ENCODE assay signal across 1 cellular context in the genomic region with DNA sequence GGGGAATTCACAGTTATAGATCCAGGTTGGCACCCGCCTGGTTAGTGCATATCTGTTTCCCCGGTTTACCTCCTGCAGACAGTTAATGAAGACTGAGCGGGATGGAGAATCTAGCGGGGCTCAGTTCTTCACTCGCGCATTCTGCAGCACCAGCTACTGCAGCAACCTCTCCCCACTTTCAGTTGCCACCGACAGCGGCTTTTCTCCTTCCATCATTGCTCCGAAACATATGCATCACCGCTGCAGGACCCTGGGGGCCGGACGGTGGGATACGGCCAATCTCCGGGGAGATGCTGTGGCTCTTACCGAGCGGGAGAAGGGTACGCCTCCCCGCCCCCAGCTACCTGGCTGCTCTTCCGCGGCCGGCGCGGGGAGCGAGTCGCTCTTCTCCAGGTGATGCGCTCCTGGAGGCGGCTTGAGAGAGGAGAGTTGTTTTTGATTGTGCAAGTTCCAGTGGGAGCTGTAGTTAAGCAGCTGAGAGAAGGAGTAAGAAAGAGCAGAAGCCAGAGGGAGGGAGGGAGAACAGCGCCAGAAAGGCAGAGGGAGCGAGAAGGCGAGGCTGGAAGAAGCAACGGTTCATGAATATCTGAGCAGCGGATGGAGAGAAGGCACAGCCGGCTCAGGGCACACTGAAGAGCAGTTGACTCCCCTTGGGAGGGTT.
TF ChIP-seq lines count a peak whose summit lies in the region.

TSS of gene SGK1 (minus strand) at position 642 of the 661 bp plus-strand sequence. CDS start 652 bp downstream, outside the sequence.

TF ChIP-seq in HEK293, 187 proteins besides CTCF, POLR2A, EP300 and RAD21 (continued from another document and continues in another):
- no peak for TF ChIP-seq ZFP41 (tag by site-specific recombination; IDR thresholded peaks at IDR 0.05; ENCODE audit: borderline replicate concordance)
- TF ChIP-seq ZFP3 (tag by site-specific recombination; IDR thresholded peaks at IDR 0.05; ENCODE audit: low read depth): no peak
- TF ChIP-seq HOXC10 (CRISPR knock-in tag; IDR thresholded peaks at IDR 0.05): no peak
- TF ChIP-seq ZNF335 (tag by site-specific recombination; conservative IDR thresholded peaks at IDR 0.05): no peak
- TF ChIP-seq, protein P1, sequence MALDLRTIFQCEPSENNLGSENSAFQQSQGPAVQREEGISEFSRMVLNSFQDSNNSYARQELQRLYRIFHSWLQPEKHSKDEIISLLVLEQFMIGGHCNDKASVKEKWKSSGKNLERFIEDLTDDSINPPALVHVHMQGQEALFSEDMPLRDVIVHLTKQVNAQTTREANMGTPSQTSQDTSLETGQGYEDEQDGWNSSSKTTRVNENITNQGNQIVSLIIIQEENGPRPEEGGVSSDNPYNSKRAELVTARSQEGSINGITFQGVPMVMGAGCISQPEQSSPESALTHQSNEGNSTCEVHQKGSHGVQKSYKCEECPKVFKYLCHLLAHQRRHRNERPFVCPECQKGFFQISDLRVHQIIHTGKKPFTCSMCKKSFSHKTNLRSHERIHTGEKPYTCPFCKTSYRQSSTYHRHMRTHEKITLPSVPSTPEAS (tag by site-specific recombination; IDR thresholded peaks at IDR 0.05): no peak
- peak; percentile 32; the same call in 1 of the 2 replicates for TF ChIP-seq ZIC2 (tag by site-specific recombination; IDR thresholded peaks at IDR 0.05)
- no peak for TF ChIP-seq ZNF221 (tag by site-specific recombination; IDR thresholded peaks at IDR 0.05; ENCODE audit: borderline replicate concordance)
- TF ChIP-seq, protein P2, sequence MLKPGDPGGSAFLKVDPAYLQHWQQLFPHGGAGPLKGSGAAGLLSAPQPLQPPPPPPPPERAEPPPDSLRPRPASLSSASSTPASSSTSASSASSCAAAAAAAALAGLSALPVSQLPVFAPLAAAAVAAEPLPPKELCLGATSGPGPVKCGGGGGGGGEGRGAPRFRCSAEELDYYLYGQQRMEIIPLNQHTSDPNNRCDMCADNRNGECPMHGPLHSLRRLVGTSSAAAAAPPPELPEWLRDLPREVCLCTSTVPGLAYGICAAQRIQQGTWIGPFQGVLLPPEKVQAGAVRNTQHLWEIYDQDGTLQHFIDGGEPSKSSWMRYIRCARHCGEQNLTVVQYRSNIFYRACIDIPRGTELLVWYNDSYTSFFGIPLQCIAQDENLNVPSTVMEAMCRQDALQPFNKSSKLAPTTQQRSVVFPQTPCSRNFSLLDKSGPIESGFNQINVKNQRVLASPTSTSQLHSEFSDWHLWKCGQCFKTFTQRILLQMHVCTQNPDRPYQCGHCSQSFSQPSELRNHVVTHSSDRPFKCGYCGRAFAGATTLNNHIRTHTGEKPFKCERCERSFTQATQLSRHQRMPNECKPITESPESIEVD (tag by site-specific recombination; IDR thresholded peaks at IDR 0.05): no peak
- 0 out of 2 replicates have a peak, but pooled peaks have one; percentile 23 for TF ChIP-seq SP2 (tag by site-specific recombination; IDR thresholded peaks at IDR 0.05)
- no peak for TF ChIP-seq ZFP37 (tag by site-specific recombination; IDR thresholded peaks at IDR 0.05)
- no peak for TF ChIP-seq ZNF501 (tag by site-specific recombination; IDR thresholded peaks at IDR 0.05)
- TF ChIP-seq ZNF596 (tag by site-specific recombination; IDR thresholded peaks at IDR 0.05): no peak
- TF ChIP-seq PRDM10 (tag by site-specific recombination; IDR thresholded peaks at IDR 0.05): peak; percentile 47; the same call in 1 of the 2 replicates
- TF ChIP-seq ZNF292 (tag by site-specific recombination; IDR thresholded peaks at IDR 0.05; ENCODE audit: borderline replicate concordance, low read depth): no peak
- TF ChIP-seq, protein P3, sequence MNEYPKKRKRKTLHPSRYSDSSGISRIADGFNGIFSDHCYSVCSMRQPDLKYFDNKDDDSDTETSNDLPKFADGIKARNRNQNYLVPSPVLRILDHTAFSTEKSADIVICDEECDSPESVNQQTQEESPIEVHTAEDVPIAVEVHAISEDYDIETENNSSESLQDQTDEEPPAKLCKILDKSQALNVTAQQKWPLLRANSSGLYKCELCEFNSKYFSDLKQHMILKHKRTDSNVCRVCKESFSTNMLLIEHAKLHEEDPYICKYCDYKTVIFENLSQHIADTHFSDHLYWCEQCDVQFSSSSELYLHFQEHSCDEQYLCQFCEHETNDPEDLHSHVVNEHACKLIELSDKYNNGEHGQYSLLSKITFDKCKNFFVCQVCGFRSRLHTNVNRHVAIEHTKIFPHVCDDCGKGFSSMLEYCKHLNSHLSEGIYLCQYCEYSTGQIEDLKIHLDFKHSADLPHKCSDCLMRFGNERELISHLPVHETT (tag by site-specific recombination; IDR thresholded peaks at IDR 0.05): no peak
- TF ChIP-seq ZNF223 (tag by site-specific recombination; IDR thresholded peaks at IDR 0.05): no peak
- TF ChIP-seq ZNF580 (tag by site-specific recombination; IDR thresholded peaks at IDR 0.05): no peak
- TF ChIP-seq ZNF626 (tag by site-specific recombination; IDR thresholded peaks at IDR 0.05): no peak
- no peak for TF ChIP-seq ZNF248 (tag by site-specific recombination; IDR thresholded peaks at IDR 0.05)
- TF ChIP-seq, protein P4, sequence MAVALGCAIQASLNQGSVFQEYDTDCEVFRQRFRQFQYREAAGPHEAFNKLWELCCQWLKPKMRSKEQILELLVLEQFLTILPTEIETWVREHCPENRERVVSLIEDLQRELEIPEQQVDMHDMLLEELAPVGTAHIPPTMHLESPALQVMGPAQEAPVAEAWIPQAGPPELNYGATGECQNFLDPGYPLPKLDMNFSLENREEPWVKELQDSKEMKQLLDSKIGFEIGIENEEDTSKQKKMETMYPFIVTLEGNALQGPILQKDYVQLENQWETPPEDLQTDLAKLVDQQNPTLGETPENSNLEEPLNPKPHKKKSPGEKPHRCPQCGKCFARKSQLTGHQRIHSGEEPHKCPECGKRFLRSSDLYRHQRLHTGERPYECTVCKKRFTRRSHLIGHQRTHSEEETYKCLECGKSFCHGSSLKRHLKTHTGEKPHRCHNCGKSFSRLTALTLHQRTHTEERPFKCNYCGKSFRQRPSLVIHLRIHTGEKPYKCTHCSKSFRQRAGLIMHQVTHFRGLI (tag by site-specific recombination; IDR thresholded peaks at IDR 0.05): no peak
- TF ChIP-seq, protein P5, sequence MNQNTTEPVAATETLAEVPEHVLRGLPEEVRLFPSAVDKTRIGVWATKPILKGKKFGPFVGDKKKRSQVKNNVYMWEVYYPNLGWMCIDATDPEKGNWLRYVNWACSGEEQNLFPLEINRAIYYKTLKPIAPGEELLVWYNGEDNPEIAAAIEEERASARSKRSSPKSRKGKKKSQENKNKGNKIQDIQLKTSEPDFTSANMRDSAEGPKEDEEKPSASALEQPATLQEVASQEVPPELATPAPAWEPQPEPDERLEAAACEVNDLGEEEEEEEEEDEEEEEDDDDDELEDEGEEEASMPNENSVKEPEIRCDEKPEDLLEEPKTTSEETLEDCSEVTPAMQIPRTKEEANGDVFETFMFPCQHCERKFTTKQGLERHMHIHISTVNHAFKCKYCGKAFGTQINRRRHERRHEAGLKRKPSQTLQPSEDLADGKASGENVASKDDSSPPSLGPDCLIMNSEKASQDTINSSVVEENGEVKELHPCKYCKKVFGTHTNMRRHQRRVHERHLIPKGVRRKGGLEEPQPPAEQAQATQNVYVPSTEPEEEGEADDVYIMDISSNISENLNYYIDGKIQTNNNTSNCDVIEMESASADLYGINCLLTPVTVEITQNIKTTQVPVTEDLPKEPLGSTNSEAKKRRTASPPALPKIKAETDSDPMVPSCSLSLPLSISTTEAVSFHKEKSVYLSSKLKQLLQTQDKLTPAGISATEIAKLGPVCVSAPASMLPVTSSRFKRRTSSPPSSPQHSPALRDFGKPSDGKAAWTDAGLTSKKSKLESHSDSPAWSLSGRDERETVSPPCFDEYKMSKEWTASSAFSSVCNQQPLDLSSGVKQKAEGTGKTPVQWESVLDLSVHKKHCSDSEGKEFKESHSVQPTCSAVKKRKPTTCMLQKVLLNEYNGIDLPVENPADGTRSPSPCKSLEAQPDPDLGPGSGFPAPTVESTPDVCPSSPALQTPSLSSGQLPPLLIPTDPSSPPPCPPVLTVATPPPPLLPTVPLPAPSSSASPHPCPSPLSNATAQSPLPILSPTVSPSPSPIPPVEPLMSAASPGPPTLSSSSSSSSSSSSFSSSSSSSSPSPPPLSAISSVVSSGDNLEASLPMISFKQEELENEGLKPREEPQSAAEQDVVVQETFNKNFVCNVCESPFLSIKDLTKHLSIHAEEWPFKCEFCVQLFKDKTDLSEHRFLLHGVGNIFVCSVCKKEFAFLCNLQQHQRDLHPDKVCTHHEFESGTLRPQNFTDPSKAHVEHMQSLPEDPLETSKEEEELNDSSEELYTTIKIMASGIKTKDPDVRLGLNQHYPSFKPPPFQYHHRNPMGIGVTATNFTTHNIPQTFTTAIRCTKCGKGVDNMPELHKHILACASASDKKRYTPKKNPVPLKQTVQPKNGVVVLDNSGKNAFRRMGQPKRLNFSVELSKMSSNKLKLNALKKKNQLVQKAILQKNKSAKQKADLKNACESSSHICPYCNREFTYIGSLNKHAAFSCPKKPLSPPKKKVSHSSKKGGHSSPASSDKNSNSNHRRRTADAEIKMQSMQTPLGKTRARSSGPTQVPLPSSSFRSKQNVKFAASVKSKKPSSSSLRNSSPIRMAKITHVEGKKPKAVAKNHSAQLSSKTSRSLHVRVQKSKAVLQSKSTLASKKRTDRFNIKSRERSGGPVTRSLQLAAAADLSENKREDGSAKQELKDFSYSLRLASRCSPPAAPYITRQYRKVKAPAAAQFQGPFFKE (tag by site-specific recombination; IDR thresholded peaks at IDR 0.05; ENCODE audit: borderline replicate concordance): no peak
- no peak for TF ChIP-seq ZNF629 (tag by site-specific recombination; IDR thresholded peaks at IDR 0.05)
- no peak for TF ChIP-seq ZNF423 (tag by site-specific recombination; IDR thresholded peaks at IDR 0.05)
- no peak for TF ChIP-seq ZNF677 (tag by site-specific recombination; IDR thresholded peaks at IDR 0.05)
- no peak for TF ChIP-seq ZNF544 (tag by site-specific recombination; IDR thresholded peaks at IDR 0.05)
- TF ChIP-seq BCL6B (tag by site-specific recombination; IDR thresholded peaks at IDR 0.05): no peak
- TF ChIP-seq HIC1 (tag by site-specific recombination; IDR thresholded peaks at IDR 0.05): no peak
- TF ChIP-seq PATZ1 (tag by site-specific recombination; IDR thresholded peaks at IDR 0.05): no peak
- TF ChIP-seq ZNF76 (tag by site-specific recombination; IDR thresholded peaks at IDR 0.05; ENCODE audit: borderline replicate concordance, low read depth): no peak
- TF ChIP-seq ZNF48 (tag by site-specific recombination; IDR thresholded peaks at IDR 0.05): no peak
